In genomic region chr2:48525269-48525943, GRCh38 we compare ENCODE assay signal across 17 cellular contexts. TPM values are rescaled to one million over a fixed set of nuclear protein-coding genes. Genes with fewer than 3 reads are reported as not detected.
DNase-seq lines count a peak whose midpoint lies in the region; ATAC-seq and TF ChIP-seq lines count a peak whose summit lies in the region.
"Had no signal": no experiment of that assay in that cellular context is flagged by ENCODE, and none has a peak within 500 bp of the region (broad histone marks: within the 10 kb centered on the region; RNA-seq: fewer than 3 reads in every experiment).

No MANE protein-coding gene starts in this region.

- DNase-seq in BJ (ENCODE audit: low read depth) (peak; percentile 14), cardiac fibroblast (ENCODE audit: low read depth in 2 of 2) (peak; percentile 38 to 82), right atrium auricular region (ENCODE audit: low spot score) (no peak), skeletal muscle cell (ENCODE audit: low read depth) (peak; percentile 48), HT-29 (ENCODE audit: low spot score) (no peak)
- DNase-seq: activated CD4-positive, CD25-positive, alpha-beta regulatory T cell treated with anti-CD3 and anti-CD28 coated beads, Interleukin-2, amount 50 U/mL, for 72 hours; activated CD8-positive, alpha-beta memory T cell treated with anti-CD3 and anti-CD28 coated beads, Interleukin-2, amount 50 U/mL, for 4 hours; activated naive CD4-positive, alpha-beta T cell; GDM1; NCI-H146; stimulated activated naive CD8-positive, alpha-beta T cell treated with anti-CD3 and anti-CD28 coated beads, Interleukin-15, Interleukin-2, amounts not matched to agents 100 U/mL and 50 U/mL, for 24 hours had no signal

- H3K4me3 ChIP-seq in BJ (ENCODE audit: low read depth, low read length) = no peak overlapping the region
- H3K4me3 ChIP-seq in cardiac fibroblast (replicated peaks in 1 of 2; ENCODE audit: low read depth in 2 of 2, low read length in 2 of 2) = no peak overlapping the region
- H3K4me3 ChIP-seq in right atrium auricular region = no peak overlapping the region
- no peak overlapping the region for H3K4me3 ChIP-seq in skeletal muscle cell (ENCODE audit: low read depth, low read length)
- H3K4me3 ChIP-seq: GM23338, SJSA1 had no signal

- H3K36me3 ChIP-seq in BJ (ENCODE audit: control insufficient read depth, insufficient read depth, low read length) (peaks cover 2% of the 10 kb centered on the region), right atrium auricular region (no peaks in the 10 kb centered on the region)
- H3K36me3 ChIP-seq: SJSA1 had no signal

- peaks cover 2% of the 10 kb centered on the region; the same call in 1 of the 2 replicates for H3K27me3 ChIP-seq in BJ (ENCODE audit: control insufficient read depth, insufficient read depth, low read length)
- no peaks in the 10 kb centered on the region for H3K27me3 ChIP-seq in right atrium auricular region
- H3K27me3 ChIP-seq: SJSA1 had no signal

- POLR2A ChIA-PET in BJ (lab: Charles Lee) = interaction anchor here (0.7 kb wide), 1 partner anchor 66 kb away, joined by 10 read pairs; no protein-coding TSS in a partner anchor

- H3K9me3 ChIP-seq in right atrium auricular region = no peaks in the 10 kb centered on the region
- H3K9me3 ChIP-seq: SJSA1 had no signal

- no peak for TF ChIP-seq CTCF in BJ (IDR thresholded peaks at IDR 0.05; ENCODE audit: insufficient read depth, low read depth, low read length)
- TF ChIP-seq CTCF in cardiac fibroblast (IDR thresholded peaks at IDR 0.05; ENCODE audit: low read depth, low read length) = no peak
- TF ChIP-seq CTCF in right atrium auricular region (IDR thresholded peaks at IDR 0.05) = no peak

- peaks cover 0 to 18% of the 10 kb centered on the region in 2 donors for H3K4me1 ChIP-seq in right atrium auricular region

- CTCF ChIA-PET in BJ (lab: Yijun Ruan, JAX) = interaction anchor here (1.5 kb wide), 1 partner anchor 10 kb away, joined by 5 read pairs; no protein-coding TSS in a partner anchor

- no peak for ATAC-seq in GM19035 (IDR thresholded peaks at IDR 0.05; ENCODE audit: unreplicated experiment)
- no peak for ATAC-seq in HG02571 (IDR thresholded peaks at IDR 0.05; ENCODE audit: unreplicated experiment)
- ATAC-seq in GM19463 (IDR thresholded peaks at IDR 0.05; ENCODE audit: unreplicated experiment) = no peak
- ATAC-seq: GM23338; stimulated activated naive CD8-positive, alpha-beta T cell treated with anti-CD3 and anti-CD28 coated beads, Interleukin-15, Interleukin-2, amounts not matched to agents 100 U/mL and 50 U/mL, for 24 hours had no signal

- peak overlapping the region; percentile 71 to 72 for H3K27ac ChIP-seq in right atrium auricular region
- H3K27ac ChIP-seq: epithelial cell of prostate, SJSA1 had no signal

RNA-seq across cellular contexts. Expression of gene STON1, which starts 4.5 kb away (rescaled TPM):
- 4.0 and 5.6 TPM in 2 replicates for polyA plus RNA-seq in BJ (2011; rRNA removed)
- 4.5 and 4.9 TPM in 2 replicates for polyA minus RNA-seq in BJ (2011; rRNA and poly(A)+ RNA removed)
- 10 to 100 TPM in 1 of 2 donors, 1 to 10 TPM in 1; 6.4 to 15.9 TPM for total RNA-seq in right atrium auricular region
- 0.29 TPM in 1 of 2 replicates, not detected in the other for total RNA-seq in HT-29 (2014; rRNA removed; shearing (Covaris generic))

Comparison
In these comparisons a context has a peak if more than half of its experiments do, and no peak if none do; other contexts are left out.
1. DNase-seq: peak in BJ (single experiment), cardiac fibroblast (2 of 2) and skeletal muscle cell (single experiment); none in right atrium auricular region (single experiment) and HT-29 (single experiment).